Comparison of ENCODE assay signal across 12 cellular contexts in the genomic region with DNA sequence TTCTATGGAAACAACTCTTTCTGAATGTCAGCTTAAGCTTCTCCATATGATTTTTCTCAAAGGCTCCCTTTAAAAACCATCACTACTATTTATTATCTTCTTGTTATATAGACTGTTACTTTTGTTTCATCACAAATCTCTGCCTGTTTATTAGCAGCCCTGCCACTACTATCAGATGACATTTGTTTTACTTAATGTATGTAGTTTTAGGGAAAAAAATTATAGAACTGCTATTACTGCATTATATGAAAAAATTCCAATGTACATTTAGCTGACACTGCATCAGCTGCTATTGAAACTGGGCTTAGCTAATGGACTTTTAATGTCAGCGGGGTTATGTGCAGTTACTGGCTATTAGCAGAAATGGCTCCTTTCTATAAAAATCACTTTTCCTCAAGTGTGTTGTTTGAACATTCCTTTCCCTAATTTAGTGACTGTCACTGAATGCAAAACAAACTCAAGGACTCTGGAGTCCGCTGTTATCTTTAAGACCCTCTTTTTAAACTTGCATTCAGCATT. TPM values are rescaled to one million over a fixed set of nuclear protein-coding genes. Genes with fewer than 3 reads are reported as not detected.
"Had no signal": no experiment of that assay in that cellular context is flagged by ENCODE, and none has a peak within 500 bp of the region (broad histone marks: within the 10 kb centered on the region; RNA-seq: fewer than 3 reads in every experiment).

No MANE protein-coding gene starts in this region.

- DNase-seq: activated CD4-positive, alpha-beta T cell treated with anti-CD3 and anti-CD28 coated beads, Interleukin-2, amount 50 U/mL, for 48 hours; activated CD4-positive, CD25-positive, alpha-beta regulatory T cell treated with anti-CD3 and anti-CD28 coated beads, Interleukin-2, amount 50 U/mL, for 72 hours; activated CD8-positive, alpha-beta memory T cell treated with anti-CD3 and anti-CD28 coated beads, Interleukin-2, amount 10 ng/mL, durations not matched to agents 7 days and 5 days; activated effector memory CD4-positive, alpha-beta T cell treated with anti-CD3 and anti-CD28 coated beads, Interleukin-2, amount 50 U/mL, for 16 hours; activated T-cell treated with anti-CD3 and anti-CD28 coated beads, Interleukin-2, amount 50 U/mL, for 24 hours; colonic mucosa; effector CD8-positive, alpha-beta T cell; posterior cingulate gyrus; small intestine; SW 1271 had no signal

- H3K27me3 ChIP-seq: colonic mucosa had no signal

- H3K4me1 ChIP-seq: colonic mucosa had no signal

- ATAC-seq: activated CD8-positive, alpha-beta memory T cell treated with anti-CD3 and anti-CD28 coated beads, Interleukin-2, amount 10 ng/mL, durations not matched to agents 7 days and 5 days; stimulated activated effector memory CD8-positive, alpha-beta T cell treated with anti-CD3 and anti-CD28 coated beads, Interleukin-12 subunit alpha, Interleukin-12 subunit beta, amount 100 ng/mL, for 72 hours had no signal

- H3K4me3 ChIP-seq: colonic mucosa had no signal

- H3K9me3 ChIP-seq: colonic mucosa had no signal

- H3K27ac ChIP-seq: colonic mucosa had no signal

- H3K36me3 ChIP-seq: colonic mucosa had no signal

RNA-seq across cellular contexts. Expression of a gene that starts 10.7 kb away (rescaled TPM):
- total RNA-seq: activated CD8-positive, alpha-beta memory T cell treated with anti-CD3 and anti-CD28 coated beads, Interleukin-2, amount 10 ng/mL, durations not matched to agents 7 days and 5 days; bronchial epithelial cell had no signal
